Comparison of ENCODE assay signal across 10 cellular contexts in genomic region chr11:67370351-67371076, GRCh38. TPM values are rescaled to one million over a fixed set of nuclear protein-coding genes. Genes with fewer than 3 reads are reported as not detected.
A peak's percentile ranks its signal among the peaks of the same experiment; 100 is the strongest.
DNase-seq lines count a peak whose midpoint lies in the region; ATAC-seq and TF ChIP-seq lines count a peak whose summit lies in the region.
"Had no signal": no experiment of that assay in that cellular context is flagged by ENCODE, and none has a peak within 500 bp of the region (broad histone marks: within the 10 kb centered on the region; RNA-seq: fewer than 3 reads in every experiment).

No MANE protein-coding gene starts in this region.

- no peak overlapping the region for H3K4me3 Mint-ChIP-seq in chondrocyte (ENCODE audit: unreplicated experiment)
- peak overlapping the region; percentile 30 to 86 (median 50) for H3K4me3 Mint-ChIP-seq in naive thymus-derived CD8-positive, alpha-beta T cell

- H3K9me3 Mint-ChIP-seq in chondrocyte (ENCODE audit: low read depth), result no peaks in the 10 kb centered on the region
- no peaks in the 10 kb centered on the region for H3K9me3 Mint-ChIP-seq in naive thymus-derived CD8-positive, alpha-beta T cell

- CTCF ChIA-PET in AG04449 (lab: Yijun Ruan, JAX), result interaction anchor here (0.9 to 47.5 kb wide), 6 partner anchors 2 to 53 kb away, joined by 3 to 2108 read pairs (median 5); partner anchors contain the start of genes CLCF1, POLD4, PPP1CA and RAD9A

- no peaks in the 10 kb centered on the region for H3K27me3 Mint-ChIP-seq in chondrocyte (ENCODE audit: low read depth)
- peaks cover 0 to 6% (median 0%) of the 10 kb centered on the region in 5 donors for H3K27me3 Mint-ChIP-seq in naive thymus-derived CD8-positive, alpha-beta T cell

- peak overlapping the region; percentile 67 for H3K4me3 ChIP-seq in AG04449 (ENCODE audit: low read depth, low read length)
- peak overlapping the region; percentile 59 for H3K4me3 ChIP-seq in HFF-Myc (replicated peaks; ENCODE audit: low read depth, low read length)
- H3K4me3 ChIP-seq: cardiac muscle cell had no signal

- no peak for ATAC-seq in naive thymus-derived CD8-positive, alpha-beta T cell
- no peak for ATAC-seq in HG03442 (IDR thresholded peaks at IDR 0.05; ENCODE audit: unreplicated experiment)
- ATAC-seq in GM19351 (IDR thresholded peaks at IDR 0.05; ENCODE audit: unreplicated experiment), result no peak

- H3K36me3 Mint-ChIP-seq in chondrocyte (ENCODE audit: low read depth), result peaks cover 5% of the 10 kb centered on the region
- no peaks in the 10 kb centered on the region for H3K36me3 Mint-ChIP-seq in naive thymus-derived CD8-positive, alpha-beta T cell

- DNase-seq in AG04449 (ENCODE audit: low read depth, low spot score) (no peak), HFF-Myc (ENCODE audit: extremely low read depth, low read depth) (no peak), chondrocyte (ENCODE audit: low spot score) (no peak), midbrain (lab: John Stamatoyannopoulos, UW) (no peak), occipital lobe (lab: John Stamatoyannopoulos, UW) (no peak)
- no peak for DNase-seq in naive thymus-derived CD8-positive, alpha-beta T cell

- POLR2A ChIA-PET in AG04449 (lab: Yijun Ruan, JAX), result interaction anchor here (1.1 to 7.0 kb wide), 4 partner anchors 9 to 31 kb away, joined by 3 to 76 read pairs (median 7); partner anchors contain the start of genes POLD4 and PPP1CA
- POLR2A ChIA-PET in naive thymus-derived CD8-positive, alpha-beta T cell (lab: Charles Lee), result interaction anchor here (0.7 to 24.1 kb wide), 5 partner anchors 11 to 120 kb away, joined by 3 to 493 read pairs (median 3); partner anchors contain the start of gene POLD4

- H3K4me1 Mint-ChIP-seq in chondrocyte (ENCODE audit: low read depth), result peaks cover 61% of the 10 kb centered on the region
- peaks cover 46 to 70% (median 65%) of the 10 kb centered on the region in 4 donors for H3K4me1 Mint-ChIP-seq in naive thymus-derived CD8-positive, alpha-beta T cell

- no peak for TF ChIP-seq CTCF in AG04449 (IDR thresholded peaks at IDR 0.05; ENCODE audit: insufficient read depth, low read length, missing control alignments)
- TF ChIP-seq CTCF in HFF-Myc (IDR thresholded peaks at IDR 0.05; ENCODE audit: low read depth, low read length, missing control alignments), result no peak
- TF ChIP-seq CTCF in chondrocyte (IDR thresholded peaks at IDR 0.05), result no peak

- H3K27ac Mint-ChIP-seq in chondrocyte (ENCODE audit: unreplicated experiment), result peak overlapping the region; percentile 39
- H3K27ac Mint-ChIP-seq in naive thymus-derived CD8-positive, alpha-beta T cell, result peak overlapping the region in 6 of 10 donors; percentile 2 to 86 (median 49)

RNA-seq across cellular contexts. Expression of gene CLCF1, which starts 2.9 kb away (rescaled TPM):
- 2.0 to 5.6 TPM (median 4.9 TPM) in 3 replicates for total RNA-seq in chondrocyte
- 1 to 10 TPM; 1.1 to 1.5 TPM for total RNA-seq in naive thymus-derived CD8-positive, alpha-beta T cell
- polyA plus RNA-seq in naive thymus-derived CD8-positive, alpha-beta T cell, result under 1 TPM in 1 of 3 donors, not detected in 2; 0.58 TPM
- not detected for total RNA-seq in occipital lobe

RNA-seq across cellular contexts. Expression of gene POLD4, which starts 17.2 kb away (rescaled TPM):
- total RNA-seq in chondrocyte (48.8 to 67.7 TPM (median 63.4 TPM) in 3 replicates), occipital lobe (3.6 TPM)
- total RNA-seq in naive thymus-derived CD8-positive, alpha-beta T cell, result 100 to 1,000 TPM; 102 to 110 TPM
- polyA plus RNA-seq in naive thymus-derived CD8-positive, alpha-beta T cell, result 100 to 1,000 TPM in 2 of 3 donors, 10 to 100 TPM in 1; 87.7 to 105 (median 102) TPM

RNA-seq across cellular contexts. Expression of gene RAD9A, which starts 21.3 kb away (rescaled TPM):
- total RNA-seq in chondrocyte (11.1 to 14.6 TPM (median 11.6 TPM) in 3 replicates), occipital lobe (14.0 TPM)
- 10 to 100 TPM; 47.3 to 58.1 TPM for total RNA-seq in naive thymus-derived CD8-positive, alpha-beta T cell
- polyA plus RNA-seq in naive thymus-derived CD8-positive, alpha-beta T cell, result 1 to 10 TPM; 6.5 to 9.4 (median 6.6) TPM

RNA-seq across cellular contexts. Expression of gene PPP1CA, which starts 31.1 kb away (rescaled TPM):
- total RNA-seq in chondrocyte (95.2 to 113 TPM (median 109 TPM) in 3 replicates), occipital lobe (53.5 TPM)
- total RNA-seq in naive thymus-derived CD8-positive, alpha-beta T cell, result 100 to 1,000 TPM; 141 to 146 TPM
- polyA plus RNA-seq in naive thymus-derived CD8-positive, alpha-beta T cell, result 100 to 1,000 TPM; 357 to 518 (median 403) TPM

RNA-seq across cellular contexts. Expression of gene TBC1D10C, which starts 33.4 kb away (rescaled TPM):
- total RNA-seq in chondrocyte (not detected in 3 replicates), occipital lobe (0.16 TPM)
- 100 to 1,000 TPM; 403 to 419 TPM for total RNA-seq in naive thymus-derived CD8-positive, alpha-beta T cell
- polyA plus RNA-seq in naive thymus-derived CD8-positive, alpha-beta T cell, result 100 to 1,000 TPM; 231 to 307 (median 251) TPM
- total RNA-seq: cardiac muscle cell, NCI-H460 had no signal

Comparison
In these comparisons a context has a peak if more than half of its experiments do, and no peak if none do; other contexts are left out.
1. RNA of gene POLD4, which starts 17.2 kb away (total RNA-seq): 102 to 110 TPM in naive thymus-derived CD8-positive, alpha-beta T cell and 48.8 to 67.7 TPM in chondrocyte; 3.6 TPM in occipital lobe (single experiment); every median in the first group is over 10 times any median in the second.